1 cellular context compared by ENCODE assay signal in genomic region chr5:159605585-159605984, GRCh38.
TF ChIP-seq lines count a peak whose summit lies in the region.

No MANE protein-coding gene starts in this region.

TF ChIP-seq in IMR-90, 13 proteins besides CTCF, POLR2A, EP300 and RAD21 (continued from another document):
- no peak for TF ChIP-seq USF2 (IDR thresholded peaks at IDR 0.05; ENCODE audit: low read depth, low read length)
